ENCODE assay signal across 23 cellular contexts in genomic region chr16:87171723-87172122, GRCh38.
"Had no signal": no experiment of that assay in that cellular context is flagged by ENCODE, and none has a peak within 500 bp of the region (broad histone marks: within the 10 kb centered on the region; RNA-seq: fewer than 3 reads in every experiment).

No MANE protein-coding gene starts in this region.

- H3K36me3 ChIP-seq: MG63, SJSA1 had no signal

- H3K27ac ChIP-seq: HL-60, SJSA1, SK-N-MC had no signal

- H3K27me3 ChIP-seq: MG63, SJSA1 had no signal

- FAIRE-seq: RCC 7860 had no signal

- H3K4me3 ChIP-seq: MG63, SJSA1, SK-N-MC had no signal

- H3K9me3 ChIP-seq: MG63 had no signal

- DNase-seq: IMR-90, Karpas-422, KG1, MG63, NCI-H1092 treated with DMSO at 0.1 percent for 48 hours, NCI-H1436, NCI-H187, NCI-H2029, NCI-H2081 treated with DMSO at 0.1 percent for 48 hours, NCI-H2171, NCI-H226, NCI-H446, NCI-H510A, NCI-H524 treated with DMSO at 0.1 percent for 48 hours, NCI-H69, NCI-H774, Right ventricle myocardium superior, RPMI8226, SIG-M5 had no signal
